ENCODE assay signal across 9 cellular contexts in the genomic region with DNA sequence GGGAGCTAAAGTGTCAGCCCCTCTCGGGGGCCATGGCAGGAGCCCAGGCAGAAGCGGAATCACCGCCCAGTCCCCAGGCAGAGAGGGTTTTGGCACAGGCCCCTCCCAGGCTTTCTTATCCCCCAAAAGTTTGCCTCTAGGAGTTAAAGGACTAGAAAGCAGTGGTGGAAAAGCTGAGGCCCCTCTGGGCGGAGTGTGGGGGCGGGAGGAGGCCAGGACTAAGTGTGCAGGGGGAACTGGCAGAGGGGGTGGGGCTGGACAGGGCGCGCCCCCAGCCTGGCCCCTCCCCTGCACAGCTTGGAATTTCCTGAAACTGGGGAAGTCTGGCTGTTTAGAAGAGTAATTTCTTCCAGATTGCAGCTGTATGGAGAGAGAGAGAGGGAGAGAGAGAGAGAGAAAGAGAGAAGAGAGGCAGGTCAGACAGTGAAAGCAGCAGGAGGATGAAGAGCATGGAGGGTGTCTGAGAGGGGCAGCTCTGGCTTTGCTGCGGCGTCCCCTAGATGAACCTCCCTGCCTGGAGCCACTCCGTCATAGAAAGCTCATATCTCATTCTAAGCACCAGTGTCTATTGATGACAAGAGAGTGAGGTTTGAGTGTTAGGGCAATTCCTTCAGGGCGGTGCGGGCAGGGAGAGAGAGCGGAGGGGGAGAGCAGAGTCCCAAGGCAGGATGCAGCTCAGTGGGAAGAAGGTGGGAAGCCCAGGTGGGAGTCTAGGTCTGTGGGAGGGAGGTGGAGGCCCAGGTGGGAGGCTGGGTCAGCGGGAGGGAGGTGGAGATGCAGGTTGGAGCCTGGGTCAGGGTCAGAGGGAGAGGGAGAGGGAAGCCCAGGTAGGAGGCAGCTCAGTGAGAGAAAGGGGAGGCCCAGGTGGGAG. TPM values are rescaled to one million over a fixed set of nuclear protein-coding genes. Genes with fewer than 3 reads are reported as not detected.
DNase-seq lines count a peak whose midpoint lies in the region; ATAC-seq and TF ChIP-seq lines count a peak whose summit lies in the region.
"Had no signal": no experiment of that assay in that cellular context is flagged by ENCODE, and none has a peak within 500 bp of the region (broad histone marks: within the 10 kb centered on the region; RNA-seq: fewer than 3 reads in every experiment).

Gene CDC42EP5, minus strand, starts transcription at position 226 of the 871 bp plus-strand sequence. CDS start 7,749 bp downstream, outside the sequence.

- H3K79me1 ChIP-seq in trophoblast cell (ENCODE audit: low read length), result peaks cover 5% of the 10 kb centered on the region

- peak within 1 kb of the TSS; percentile 59 for H4K8ac ChIP-seq in trophoblast cell (ENCODE audit: low read depth, low read length)

- H2BK5ac ChIP-seq in trophoblast cell (ENCODE audit: low read depth, low read length, poor library complexity), result peak within 1 kb of the TSS; percentile 7

- no peaks in the 10 kb centered on the region for H3K79me2 ChIP-seq in trophoblast cell (ENCODE audit: control insufficient read depth, insufficient read depth, low read length, poor library complexity)

- H3K4me3 ChIP-seq in trophoblast cell (ENCODE audit: low read depth, low read length), result no peak within 1 kb of the TSS

- H3K27me3 ChIP-seq in trophoblast cell (ENCODE audit: insufficient read depth, low read length), result peaks cover 12% of the 10 kb centered on the region

- H3K18ac ChIP-seq in trophoblast cell (ENCODE audit: low read length), result no peak within 1 kb of the TSS

- peaks cover 26% of the 10 kb centered on the region for H3K4me1 Mint-ChIP-seq in WTC11

- H3K9me3 ChIP-seq in trophoblast cell (ENCODE audit: insufficient read depth, low read depth, low read length), result no peaks in the 10 kb centered on the region

- peaks cover 50% of the 10 kb centered on the region for H3K27me3 Mint-ChIP-seq in WTC11 (ENCODE audit: low read depth)

- POLR2A ChIA-PET in WTC11 (lab: Charles Lee), result interaction anchor here (0.9 kb wide), 2 partner anchors 10 to 63 kb away, joined by 3 to 4 read pairs; partner anchors contain the start of gene LENG9

- ATAC-seq in WTC11, result peak; percentile 71
- ATAC-seq in HG02981 (IDR thresholded peaks at IDR 0.05; ENCODE audit: unreplicated experiment), result no peak

- peak within 1 kb of the TSS; percentile 35 for H2BK12ac ChIP-seq in trophoblast cell (ENCODE audit: low read length)

- peak within 1 kb of the TSS; percentile 48 for H3K14ac ChIP-seq in trophoblast cell (ENCODE audit: low read length)

- TF ChIP-seq CTCF in GM10266 (IDR thresholded peaks at IDR 0.05; ENCODE audit: control insufficient read depth, insufficient read depth, low read depth, missing control alignments) (no peak), WTC11 (IDR thresholded peaks at IDR 0.05) (no peak)

- CTCF ChIA-PET in WTC11 (lab: Charles Lee), result interaction anchor here (0.6 to 1.7 kb wide), 11 partner anchors 8 to 1181 kb away, joined by 3 to 13 read pairs (median 3); no protein-coding TSS in a partner anchor

- H3K9me3 Mint-ChIP-seq in WTC11, result no peaks in the 10 kb centered on the region

- no peak within 1 kb of the TSS for H3K23ac ChIP-seq in trophoblast cell (ENCODE audit: low read length)

- H4K12ac ChIP-seq in trophoblast cell (ENCODE audit: low read depth, low read length), result peak within 1 kb of the TSS; percentile 22

- peak within 1 kb of the TSS; percentile 27 for H3K9ac ChIP-seq in trophoblast cell (ENCODE audit: low read length)
- H3K9ac ChIP-seq: KMS-11 had no signal

- H3K4ac ChIP-seq in trophoblast cell (ENCODE audit: low read depth, low read length), result peak within 1 kb of the TSS; percentile 11

- H4K91ac ChIP-seq in trophoblast cell (ENCODE audit: low read depth, low read length), result peak within 1 kb of the TSS; percentile 29

- no peaks in the 10 kb centered on the region for H3K36me3 Mint-ChIP-seq in WTC11

- H2AK5ac ChIP-seq in trophoblast cell (ENCODE audit: low read length), result peak within 1 kb of the TSS; percentile 11

- H3K4me3 Mint-ChIP-seq in WTC11, result peak within 1 kb of the TSS; percentile 47

- H3K36me3 ChIP-seq in trophoblast cell (ENCODE audit: control insufficient read depth in 1 of 2, insufficient read depth in 2 of 2, low read length in 2 of 2), result no peaks in the 10 kb centered on the region

- DNase-seq in GM10266 (ENCODE audit: extremely low spot score), result peak; percentile 34
- DNase-seq in WTC11 (ENCODE audit: low spot score), result no peak
- DNase-seq in glomerular visceral epithelial cell (ENCODE audit: extremely low spot score), result peak; percentile 52
- peak; percentile 60 to 72 for DNase-seq in trophoblast cell
- DNase-seq in kidney glomerular epithelial cell (lab: John Stamatoyannopoulos, UW), result no peak
- no peak for DNase-seq in NCI-H2081 treated with DMSO at 0.1 percent for 48 hours (lab: John Stamatoyannopoulos, UW)
- no peak for DNase-seq in NCI-H345 (lab: John Stamatoyannopoulos, UW)

- H3K4me2 ChIP-seq in trophoblast cell (ENCODE audit: low read length), result peak within 1 kb of the TSS; percentile 63
- H3K4me2 ChIP-seq: KMS-11 had no signal

- peak within 1 kb of the TSS; percentile 10; the same call in 1 of the 2 replicates for H3K27ac Mint-ChIP-seq in WTC11

- H3K4me1 ChIP-seq in trophoblast cell (ENCODE audit: control insufficient read depth in 1 of 2, insufficient read depth in 2 of 2, low read length in 2 of 2), result peaks cover 12 to 19% of the 10 kb centered on the region in 2 experiments

- no peak within 1 kb of the TSS for H2BK120ac ChIP-seq in trophoblast cell (ENCODE audit: insufficient read depth, low read length, poor library complexity)

- H2AFZ ChIP-seq in trophoblast cell (ENCODE audit: insufficient read depth, low read length, poor library complexity), result peak within 1 kb of the TSS; percentile 38

- WGBS in trophoblast cell (ENCODE audit: extremely low coverage, insufficient coverage, insufficient read length), result no CpG with 5 or more reads among the region's 14 CpGs

- H3K27ac ChIP-seq in trophoblast cell (ENCODE audit: low read depth, low read length), result peak within 1 kb of the TSS; percentile 11
- H3K27ac ChIP-seq: KMS-11 had no signal

TF ChIP-seq in WTC11, 78 proteins besides CTCF, POLR2A, EP300 and RAD21:
- TF ChIP-seq ZNF416 (CRISPR knock-in tag; IDR thresholded peaks at IDR 0.05), result no peak
TF ChIP-seq in WTC11: peak in this region for 0.

RNA-seq across cellular contexts. Expression of gene CDC42EP5, which starts in this region (rescaled TPM):
- 11.5 to 19.8 TPM (median 18.3 TPM) in 3 replicates for total RNA-seq in WTC11 (2021)
- 9.5 and 12.2 TPM in 2 replicates for polyA plus RNA-seq in trophoblast cell (2013)

Comparison
In these comparisons a context has a peak if more than half of its experiments do, and no peak if none do; other contexts are left out.
1. DNase-seq: peak in GM10266 (single experiment), glomerular visceral epithelial cell (single experiment) and trophoblast cell (2 of 2); none in WTC11 (single experiment), kidney glomerular epithelial cell (single experiment), NCI-H2081 treated with DMSO at 0.1 percent for 48 hours (single experiment) and NCI-H345 (single experiment).